ENCODE assay signal across 8 cellular contexts in genomic region chr1:235015291-235015990, GRCh38.
DNase-seq lines count a peak whose midpoint lies in the region; ATAC-seq, FAIRE-seq and TF ChIP-seq lines count a peak whose summit lies in the region.

No MANE protein-coding gene starts in this region.

- 92% methylated on average over 6 of the region's 6 CpGs for WGBS in A549 (ENCODE audit: missing lambda C conversion rate)

- peak overlapping the region; percentile 4 to 22; a peak in 2 of 6 replicates for H3K27ac ChIP-seq in A549

- H3K4me1 ChIP-seq in A549, result peaks cover 26% of the 10 kb centered on the region

- no peak for FAIRE-seq in A549 (lab: Jason Lieb, UNC)

- no peak for TF ChIP-seq POLR2A in A549 (IDR thresholded peaks at IDR 0.05; ENCODE audit: low read length)

- DNase-seq in A549 (ENCODE audit: low read depth in 1 of 2, low spot score in 1 of 2) (no peak), NCI-H187 treated with DMSO at 0.1 percent for 48 hours (lab: John Stamatoyannopoulos, UW) (no peak), NAMALWA (ENCODE audit: low spot score) (no peak), GM03348 (ENCODE audit: low spot score) (no peak)
- peak; percentile 27 for DNase-seq in central memory CD4-positive, alpha-beta T cell

- TF ChIP-seq CTCF in A549 (IDR thresholded peaks at IDR 0.05), result no peak

- no peak for ATAC-seq in A549
- peak; percentile 23 for ATAC-seq in GM19397 (IDR thresholded peaks at IDR 0.05; ENCODE audit: unreplicated experiment)
- ATAC-seq in HG03439 (IDR thresholded peaks at IDR 0.05; ENCODE audit: unreplicated experiment), result peak; percentile 17
- ATAC-seq in GM21528 (IDR thresholded peaks at IDR 0.05; ENCODE audit: low FRiP score, unreplicated experiment), result no peak

- H3K9me3 ChIP-seq in A549, result peaks cover 14% of the 10 kb centered on the region; the same call in 2 of the 3 replicates

- no peak overlapping the region for H3K4me3 ChIP-seq in A549

- TF ChIP-seq RAD21 in A549 (conservative IDR thresholded peaks at IDR 0.05 in 1 of 2, IDR thresholded peaks at IDR 0.05 in 1 of 2), result no peak

- CTCF ChIA-PET in A549 (lab: Yijun Ruan, JAX), result interaction anchor here (0.6 to 1.6 kb wide), 4 partner anchors 9 to 529 kb away, joined by 3 to 4 read pairs (median 4); no protein-coding TSS in a partner anchor

- POLR2A ChIA-PET in A549 (lab: Yijun Ruan, JAX), result no interaction called here

- H3K4me2 ChIP-seq in A549, result no peak overlapping the region

- TF ChIP-seq EP300 in A549 (IDR thresholded peaks at IDR 0.05), result no peak

TF ChIP-seq in A549, 52 proteins besides CTCF, POLR2A, EP300 and RAD21:
- no peak for TF ChIP-seq FOSB (CRISPR knock-in tag; IDR thresholded peaks at IDR 0.05)

Comparison
In these comparisons a context has a peak if more than half of its experiments do, and no peak if none do; other contexts are left out.
1. ATAC-seq: peak in GM19397 (single experiment) and HG03439 (single experiment); none in A549 (0 of 2) and GM21528 (single experiment).